In the genomic region with DNA sequence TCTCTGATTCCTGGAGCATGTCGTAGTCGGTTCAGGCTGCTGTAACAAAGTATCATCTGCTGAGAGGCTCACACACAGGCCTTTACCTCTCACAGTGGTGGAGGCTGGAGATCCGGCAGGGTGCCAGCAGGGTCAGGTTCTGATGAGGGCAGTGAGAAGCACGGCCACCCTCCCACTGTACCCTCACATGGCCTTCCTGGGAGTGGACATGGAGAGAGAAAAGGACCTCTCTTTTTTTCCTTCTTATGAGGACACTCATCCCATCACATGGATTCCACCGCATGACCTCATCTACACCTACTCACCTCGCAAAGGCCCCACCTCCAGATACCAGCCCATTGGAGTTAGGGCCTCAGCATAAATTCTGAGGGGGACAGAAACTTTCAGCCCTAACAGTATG, we compare ENCODE assay signal across 11 cellular contexts.
DNase-seq lines count a peak whose midpoint lies in the region; ATAC-seq and TF ChIP-seq lines count a peak whose summit lies in the region.
"Had no signal": no experiment of that assay in that cellular context is flagged by ENCODE, and none has a peak within 500 bp of the region (broad histone marks: within the 10 kb centered on the region; RNA-seq: fewer than 3 reads in every experiment).

No MANE protein-coding gene starts in this region.

- H3K9ac ChIP-seq in stomach smooth muscle (ENCODE audit: low read length in 2 of 2), result peak overlapping the region in 1 of 2 donors; percentile 16

- H3K27ac ChIP-seq in foreskin keratinocyte (peak overlapping the region; percentile 45), stomach smooth muscle (ENCODE audit: low read length) (peak overlapping the region; percentile 98), GM23338 (ENCODE audit: low read depth) (no peak overlapping the region)

- intact Hi-C loops in activated CD4-positive, alpha-beta T cell treated with anti-CD3 and anti-CD28 coated beads for 36 hours (cut with DNase I, micrococcal nuclease), result loop anchor here (2.0 to 10.0 kb wide), 4 partner anchors 33 to 325 kb away; no protein-coding TSS in a partner anchor

- H3K27me3 ChIP-seq in foreskin keratinocyte, result no peaks in the 10 kb centered on the region
- H3K27me3 ChIP-seq in stomach smooth muscle (ENCODE audit: control insufficient read depth in 1 of 2, insufficient read depth in 2 of 2, low read length in 2 of 2), result no peaks in the 10 kb centered on the region
- H3K27me3 ChIP-seq in GM23338 (ENCODE audit: insufficient read depth), result no peaks in the 10 kb centered on the region

- peaks cover 17 to 21% of the 10 kb centered on the region in 2 donors for H3K36me3 ChIP-seq in stomach smooth muscle (ENCODE audit: control insufficient read depth in 2 of 2, insufficient read depth in 2 of 2, low read length in 2 of 2)
- H3K36me3 ChIP-seq in GM23338 (ENCODE audit: insufficient read depth), result no peaks in the 10 kb centered on the region; the same call in 1 of the 2 replicates

- no peak overlapping the region for H2AFZ ChIP-seq in GM23338

- POLR2A ChIA-PET in activated CD4-positive, alpha-beta T cell treated with anti-CD3 and anti-CD28 coated beads for 36 hours (lab: Charles Lee), result interaction anchor here (0.6 kb wide), 1 partner anchor 1271 kb away, joined by 3 read pairs; no protein-coding TSS in a partner anchor
- POLR2A ChIA-PET in WTC11 (lab: Charles Lee), result no interaction called here

- TF ChIP-seq CTCF in WTC11 (IDR thresholded peaks at IDR 0.05) (no peak), foreskin keratinocyte (conservative IDR thresholded peaks at IDR 0.05) (no peak), GM23338 (conservative IDR thresholded peaks at IDR 0.05; ENCODE audit: low read depth in 2 of 2) (no peak)

- peaks cover 25% of the 10 kb centered on the region for H3K4me1 Mint-ChIP-seq in activated CD4-positive, alpha-beta T cell treated with anti-CD3 and anti-CD28 coated beads for 36 hours
- H3K4me1 Mint-ChIP-seq in WTC11 (no peaks in the 10 kb centered on the region; the same call in 1 of the 2 replicates), GM23338 (0 out of 3 replicates have a peak, but pooled peaks cover 4% of the 10 kb centered on the region)

- peaks cover 6% of the 10 kb centered on the region; the same call in 1 of the 2 replicates for H4K20me1 ChIP-seq in GM23338 (replicated peaks; ENCODE audit: insufficient read depth)

- peak overlapping the region; percentile 64 for H3K27ac Mint-ChIP-seq in activated CD4-positive, alpha-beta T cell treated with anti-CD3 and anti-CD28 coated beads for 36 hours
- H3K27ac Mint-ChIP-seq in WTC11 (peak overlapping the region; percentile 78), GM23338 (no peak overlapping the region)

- H3K4me3 ChIP-seq in stomach smooth muscle (ENCODE audit: low read length in 2 of 2), result no peak overlapping the region
- H3K4me3 ChIP-seq in GM23338, result no peak overlapping the region

- no peak for ATAC-seq in activated CD4-positive, alpha-beta T cell treated with anti-CD3 and anti-CD28 coated beads for 36 hours
- ATAC-seq in WTC11 (no peak), foreskin keratinocyte (peak; percentile 7), GM18511 (IDR thresholded peaks at IDR 0.05; ENCODE audit: unreplicated experiment) (no peak), GM23338 (no peak)

- no peaks in the 10 kb centered on the region for H3K36me3 Mint-ChIP-seq in activated CD4-positive, alpha-beta T cell treated with anti-CD3 and anti-CD28 coated beads for 36 hours (ENCODE audit: low read depth)
- H3K36me3 Mint-ChIP-seq in WTC11 (peaks cover 27% of the 10 kb centered on the region), GM23338 (ENCODE audit: low read depth) (peaks cover 40% of the 10 kb centered on the region)

- no peaks in the 10 kb centered on the region for H3K79me2 ChIP-seq in GM23338 (replicated peaks; ENCODE audit: insufficient read depth)

- no peaks in the 10 kb centered on the region for H3F3A ChIP-seq in GM23338 (replicated peaks; ENCODE audit: low read depth)

- H3K4me3 Mint-ChIP-seq in activated CD4-positive, alpha-beta T cell treated with anti-CD3 and anti-CD28 coated beads for 36 hours, result no peak overlapping the region
- H3K4me3 Mint-ChIP-seq in WTC11 (no peak overlapping the region), GM23338 (no peak overlapping the region)

- H3K4me1 ChIP-seq in foreskin keratinocyte, result peaks cover 8% of the 10 kb centered on the region
- peaks cover 64% of the 10 kb centered on the region for H3K4me1 ChIP-seq in stomach smooth muscle (ENCODE audit: control insufficient read depth, insufficient read depth, low read length)
- H3K4me1 ChIP-seq in GM23338 (ENCODE audit: insufficient read depth), result no peaks in the 10 kb centered on the region

- no peaks in the 10 kb centered on the region for H3K9me3 ChIP-seq in stomach smooth muscle (ENCODE audit: control insufficient read depth in 2 of 2, low read length in 2 of 2)

- CTCF ChIA-PET in activated CD4-positive, alpha-beta T cell treated with anti-CD3 and anti-CD28 coated beads for 36 hours (lab: Charles Lee), result no interaction called here
- CTCF ChIA-PET in WTC11 (lab: Charles Lee), result interaction anchor here (1.8 kb wide), 1 partner anchor 10 kb away, joined by 6 read pairs; no protein-coding TSS in a partner anchor

- H3K27me3 Mint-ChIP-seq in activated CD4-positive, alpha-beta T cell treated with anti-CD3 and anti-CD28 coated beads for 36 hours, result no peaks in the 10 kb centered on the region
- H3K27me3 Mint-ChIP-seq in WTC11 (ENCODE audit: low read depth) (no peaks in the 10 kb centered on the region), GM23338 (ENCODE audit: insufficient read depth, low read depth, poor library complexity) (peaks cover 11% of the 10 kb centered on the region)

- DNase-seq in activated CD4-positive, alpha-beta T cell treated with anti-CD3 and anti-CD28 coated beads for 36 hours, result no peak
- no peak for DNase-seq in activated CD4-positive, alpha-beta T cell treated with anti-CD3 and anti-CD28 coated beads, Interleukin-2, amount 50 U/mL, for 1 hour
- DNase-seq in WTC11 (ENCODE audit: low spot score), result no peak
- peak; percentile 14 to 19 for DNase-seq in foreskin keratinocyte
- DNase-seq in GM23338 (ENCODE audit: low spot score), result no peak
- no peak for DNase-seq in NCI-H1092 (lab: John Stamatoyannopoulos, UW)
- DNase-seq: activated CD4-positive, alpha-beta T cell treated with anti-CD3 and anti-CD28 coated beads, Interleukin-2, amount 50 U/mL, for 48 hours; Kasumi-1; NCI-H2171 had no signal

- H3K9me2 ChIP-seq in GM23338 (ENCODE audit: insufficient read depth), result no peaks in the 10 kb centered on the region

- H3K4me2 ChIP-seq in GM23338, result no peak overlapping the region

- H3K9me3 Mint-ChIP-seq in activated CD4-positive, alpha-beta T cell treated with anti-CD3 and anti-CD28 coated beads for 36 hours (ENCODE audit: low read depth), result no peaks in the 10 kb centered on the region
- no peaks in the 10 kb centered on the region for H3K9me3 Mint-ChIP-seq in WTC11
- no peaks in the 10 kb centered on the region for H3K9me3 Mint-ChIP-seq in GM23338

TF ChIP-seq in WTC11, 78 proteins besides CTCF, POLR2A, EP300 and RAD21 (continues in another document):
- TF ChIP-seq E2F4 (CRISPR knock-in tag; IDR thresholded peaks at IDR 0.05; ENCODE audit: borderline replicate concordance, low read depth) (no peak), IRF1 (CRISPR knock-in tag; IDR thresholded peaks at IDR 0.05) (no peak), GABPB1 (CRISPR knock-in tag; IDR thresholded peaks at IDR 0.05) (no peak), NFYB (CRISPR knock-in tag; conservative IDR thresholded peaks at IDR 0.05; ENCODE audit: low read depth) (no peak), OVOL2 (CRISPR knock-in tag; IDR thresholded peaks at IDR 0.05; ENCODE audit: borderline replicate concordance) (no peak), NFE2L1 (CRISPR knock-in tag; IDR thresholded peaks at IDR 0.05) (no peak), GTF2I (CRISPR knock-in tag; conservative IDR thresholded peaks at IDR 0.05) (no peak)

TF ChIP-seq in GM23338, 12 proteins besides CTCF, POLR2A, EP300 and RAD21 (continues in another document):
- no peak for TF ChIP-seq EZH2phosphoT487 (IDR thresholded peaks at IDR 0.05; ENCODE audit: unreplicated experiment)
- no peak for TF ChIP-seq POLR2AphosphoS5 (IDR thresholded peaks at IDR 0.05; ENCODE audit: low read depth)
- no peak for TF ChIP-seq CREB1 (CRISPR knock-in tag; IDR thresholded peaks at IDR 0.05; ENCODE audit: low read depth)
- TF ChIP-seq NANOG (IDR thresholded peaks at IDR 0.05; ENCODE audit: borderline replicate concordance), result no peak

Comparison
In these comparisons a context has a peak if more than half of its experiments do, and no peak if none do; other contexts are left out.
1. DNase-seq: peak in foreskin keratinocyte (2 of 2); none in activated CD4-positive, alpha-beta T cell treated with anti-CD3 and anti-CD28 coated beads for 36 hours (single experiment), activated CD4-positive, alpha-beta T cell treated with anti-CD3 and anti-CD28 coated beads, Interleukin-2, amount 50 U/mL, for 1 hour (single experiment), WTC11 (single experiment), GM23338 (single experiment) and NCI-H1092 (single experiment).